Comparison of ENCODE assay signal across 8 cellular contexts in genomic region chr1:89995595-89996397, GRCh38. TPM values are rescaled to one million over a fixed set of nuclear protein-coding genes. Genes with fewer than 3 reads are reported as not detected.
A peak's percentile ranks its signal among the peaks of the same experiment; 100 is the strongest.
DNase-seq lines count a peak whose midpoint lies in the region; TF ChIP-seq lines count a peak whose summit lies in the region.

No MANE protein-coding gene starts in this region.

- TF ChIP-seq POLR2A in suprapubic skin (IDR thresholded peaks at IDR 0.05), result no peak

- peaks cover 26% of the 10 kb centered on the region for H3K4me1 ChIP-seq in suprapubic skin

- no peaks in the 10 kb centered on the region for H3K27me3 ChIP-seq in suprapubic skin

- no peaks in the 10 kb centered on the region for H3K36me3 ChIP-seq in suprapubic skin

- H3K27ac ChIP-seq in suprapubic skin, result peak overlapping the region; percentile 91

- H3K4me3 ChIP-seq in suprapubic skin, result peak overlapping the region; percentile 66

- no peak for TF ChIP-seq CTCF in suprapubic skin (IDR thresholded peaks at IDR 0.05)

- H3K9me3 ChIP-seq in suprapubic skin, result no peaks in the 10 kb centered on the region

- DNase-seq in DMS53 (lab: John Stamatoyannopoulos, UW), result peak; percentile 54
- peak; percentile 48 to 58 for DNase-seq in Kasumi-1 (lab: John Stamatoyannopoulos, UW)
- DNase-seq in astrocyte of the hippocampus (ENCODE audit: low read depth, low spot score), result peak; percentile 36
- DNase-seq in kidney tubule cell (ENCODE audit: low spot score), result peak; percentile 31
- DNase-seq in suprapubic skin (ENCODE audit: low spot score in 2 of 2), result no peak
- no peak for DNase-seq in activated effector memory CD4-positive, alpha-beta T cell treated with Interleukin-2 at 50 U/mL for 16 hours
- no peak for DNase-seq in stimulated activated CD4-positive, alpha-beta T cell treated with anti-CD3 and anti-CD28 coated beads, Interleukin-1b, Interleukin-23, amount 100 ng/mL, for 48 hours
- no peak for DNase-seq in activated gamma-delta T cell treated with Interleukin-2 at 50 U/mL for 16 hours

- 1% methylated on average over 12 of the region's 15 CpGs for WGBS in suprapubic skin

- TF ChIP-seq EP300 in suprapubic skin (IDR thresholded peaks at IDR 0.05), result no peak

RNA-seq across cellular contexts. Expression of gene ZNF326, which starts 0.9 kb away (rescaled TPM):
- 10 to 100 TPM; 10.8 to 34.1 (median 17.0) TPM for total RNA-seq in suprapubic skin

Comparison
In these comparisons a context has a peak if more than half of its experiments do, and no peak if none do; other contexts are left out.
1. DNase-seq: peak in DMS53 (single experiment), Kasumi-1 (2 of 2), astrocyte of the hippocampus (single experiment) and kidney tubule cell (single experiment); none in suprapubic skin (0 of 2), activated effector memory CD4-positive, alpha-beta T cell treated with Interleukin-2 at 50 U/mL for 16 hours (single experiment), stimulated activated CD4-positive, alpha-beta T cell treated with anti-CD3 and anti-CD28 coated beads, Interleukin-1b, Interleukin-23, amount 100 ng/mL, for 48 hours (single experiment) and activated gamma-delta T cell treated with Interleukin-2 at 50 U/mL for 16 hours (single experiment).